ENCODE assay signal across 1 cellular context in genomic region chr11:34358258-34358665, GRCh38.
TF ChIP-seq lines count a peak whose summit lies in the region.

No MANE protein-coding gene starts in this region.

TF ChIP-seq in HepG2, 621 proteins besides CTCF, POLR2A, EP300 and RAD21 (continues in another document):
- no peak for TF ChIP-seq ZNF687 (CRISPR knock-in tag; IDR thresholded peaks at IDR 0.05)
- TF ChIP-seq SMAD1 (CRISPR knock-in tag; IDR thresholded peaks at IDR 0.05; ENCODE audit: borderline replicate concordance, low read depth): no peak
- no peak for TF ChIP-seq ZNF12 (CRISPR knock-in tag; IDR thresholded peaks at IDR 0.05)
- 0 out of 2 replicates have a peak, but pooled peaks have one; percentile 4 for TF ChIP-seq RARA (CRISPR knock-in tag; IDR thresholded peaks at IDR 0.05)
- TF ChIP-seq ARID2 (CRISPR knock-in tag; IDR thresholded peaks at IDR 0.05; ENCODE audit: borderline replicate concordance): no peak
- peak; percentile 43; the same call in 1 of the 2 replicates for TF ChIP-seq ETV5 (CRISPR knock-in tag; IDR thresholded peaks at IDR 0.05; ENCODE audit: borderline replicate concordance)
- TF ChIP-seq XRCC5 (optimal IDR thresholded peaks at IDR 0.05; ENCODE audit: low read length): no peak
- no peak for TF ChIP-seq GLI4 (CRISPR knock-in tag; IDR thresholded peaks at IDR 0.05; ENCODE audit: borderline replicate concordance)
- TF ChIP-seq EEA1 (CRISPR knock-in tag; IDR thresholded peaks at IDR 0.05; ENCODE audit: borderline replicate concordance): no peak
- no peak for TF ChIP-seq ZNF256 (CRISPR knock-in tag; conservative IDR thresholded peaks at IDR 0.05)
- peak; percentile 39; the same call in 1 of the 2 replicates for TF ChIP-seq SP5 (CRISPR knock-in tag; IDR thresholded peaks at IDR 0.05; ENCODE audit: borderline replicate concordance, low read depth)
- 0 out of 2 replicates have a peak, but pooled peaks have one; percentile 38 for TF ChIP-seq ZNF572 (CRISPR knock-in tag; IDR thresholded peaks at IDR 0.05)
- TF ChIP-seq ZFP36L1 (CRISPR knock-in tag; IDR thresholded peaks at IDR 0.05): no peak
- no peak for TF ChIP-seq KAT2B (IDR thresholded peaks at IDR 0.05; ENCODE audit: borderline replicate concordance, low read depth, low read length)
- TF ChIP-seq NFE2L1 (CRISPR knock-in tag; IDR thresholded peaks at IDR 0.05; ENCODE audit: borderline replicate concordance): no peak
- TF ChIP-seq SIX1 (CRISPR knock-in tag; IDR thresholded peaks at IDR 0.05; ENCODE audit: borderline replicate concordance): no peak
- TF ChIP-seq RBM39 (IDR thresholded peaks at IDR 0.05; ENCODE audit: low read depth, low read length, poor library complexity, severe bottlenecking): peak; percentile 28
- TF ChIP-seq NFIB (CRISPR knock-in tag; IDR thresholded peaks at IDR 0.05; ENCODE audit: borderline replicate concordance): no peak
- peak; percentile 22; the same call in 1 of the 2 replicates for TF ChIP-seq HNF4G (IDR thresholded peaks at IDR 0.05; ENCODE audit: borderline replicate concordance, low read depth, low read length)
- TF ChIP-seq HNF4G (CRISPR knock-in tag; IDR thresholded peaks at IDR 0.05; ENCODE audit: borderline replicate concordance, low read depth): no peak
- 0 out of 2 replicates have a peak, but pooled peaks have one; percentile 14 for TF ChIP-seq ELF3 (CRISPR knock-in tag; IDR thresholded peaks at IDR 0.05)
- TF ChIP-seq ZNF460 (CRISPR knock-in tag; IDR thresholded peaks at IDR 0.05; ENCODE audit: borderline replicate concordance): no peak
- TF ChIP-seq ZNF484 (CRISPR knock-in tag; IDR thresholded peaks at IDR 0.05; ENCODE audit: borderline replicate concordance, low read depth): no peak
- peak; percentile 70; the same call in 1 of the 2 replicates for TF ChIP-seq ZNF263 (CRISPR knock-in tag; IDR thresholded peaks at IDR 0.05)
- TF ChIP-seq BHLHE40 (IDR thresholded peaks at IDR 0.05; ENCODE audit: low read length): 0 out of 2 replicates have a peak, but pooled peaks have one; percentile 3
- no peak for TF ChIP-seq TAF15 (IDR thresholded peaks at IDR 0.05; ENCODE audit: low read depth, low read length, poor library complexity, severe bottlenecking)
- peak; percentile 14 for TF ChIP-seq CBX1 (IDR thresholded peaks at IDR 0.05; ENCODE audit: low read depth)
- no peak for TF ChIP-seq ZNF335 (CRISPR knock-in tag; IDR thresholded peaks at IDR 0.05)
- TF ChIP-seq, protein P1, sequence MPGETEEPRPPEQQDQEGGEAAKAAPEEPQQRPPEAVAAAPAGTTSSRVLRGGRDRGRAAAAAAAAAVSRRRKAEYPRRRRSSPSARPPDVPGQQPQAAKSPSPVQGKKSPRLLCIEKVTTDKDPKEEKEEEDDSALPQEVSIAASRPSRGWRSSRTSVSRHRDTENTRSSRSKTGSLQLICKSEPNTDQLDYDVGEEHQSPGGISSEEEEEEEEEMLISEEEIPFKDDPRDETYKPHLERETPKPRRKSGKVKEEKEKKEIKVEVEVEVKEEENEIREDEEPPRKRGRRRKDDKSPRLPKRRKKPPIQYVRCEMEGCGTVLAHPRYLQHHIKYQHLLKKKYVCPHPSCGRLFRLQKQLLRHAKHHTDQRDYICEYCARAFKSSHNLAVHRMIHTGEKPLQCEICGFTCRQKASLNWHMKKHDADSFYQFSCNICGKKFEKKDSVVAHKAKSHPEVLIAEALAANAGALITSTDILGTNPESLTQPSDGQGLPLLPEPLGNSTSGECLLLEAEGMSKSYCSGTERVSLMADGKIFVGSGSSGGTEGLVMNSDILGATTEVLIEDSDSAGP (CRISPR knock-in tag; IDR thresholded peaks at IDR 0.05; ENCODE audit: borderline replicate concordance): peak; percentile 64
- no peak for TF ChIP-seq PLSCR1 (CRISPR knock-in tag; IDR thresholded peaks at IDR 0.05; ENCODE audit: borderline replicate concordance)
- peak; percentile 52; the same call in 1 of the 2 replicates for TF ChIP-seq ZC3H4 (CRISPR knock-in tag; IDR thresholded peaks at IDR 0.05; ENCODE audit: borderline replicate concordance)
- TF ChIP-seq ZNF724P (CRISPR knock-in tag; IDR thresholded peaks at IDR 0.05; ENCODE audit: borderline replicate concordance): 0 out of 2 replicates have a peak, but pooled peaks have one; percentile 23
- 0 out of 2 replicates have a peak, but pooled peaks have one; percentile 59 for TF ChIP-seq HNRNPL (IDR thresholded peaks at IDR 0.05; ENCODE audit: low read depth, low read length)
- TF ChIP-seq ZNF740 (CRISPR knock-in tag; IDR thresholded peaks at IDR 0.05): peak; percentile 93
- no peak for TF ChIP-seq REPIN1 (CRISPR knock-in tag; IDR thresholded peaks at IDR 0.05; ENCODE audit: borderline replicate concordance, low read depth)
- no peak for TF ChIP-seq ZBED4 (CRISPR knock-in tag; IDR thresholded peaks at IDR 0.05; ENCODE audit: borderline replicate concordance)
- 0 out of 2 replicates have a peak, but pooled peaks have one; percentile 5 for TF ChIP-seq SOX5 (CRISPR knock-in tag; IDR thresholded peaks at IDR 0.05; ENCODE audit: borderline replicate concordance)
- TF ChIP-seq ZNF672 (CRISPR knock-in tag; IDR thresholded peaks at IDR 0.05): no peak
- no peak for TF ChIP-seq CHD2 (IDR thresholded peaks at IDR 0.05; ENCODE audit: low read depth, low read length)
- TF ChIP-seq ZNF317 (CRISPR knock-in tag; IDR thresholded peaks at IDR 0.05): 0 out of 2 replicates have a peak, but pooled peaks have one; percentile 6
- no peak for TF ChIP-seq MLLT10 (CRISPR knock-in tag; IDR thresholded peaks at IDR 0.05)
- no peak for TF ChIP-seq ZNF557 (CRISPR knock-in tag; IDR thresholded peaks at IDR 0.05)
- no peak for TF ChIP-seq ZSCAN20 (CRISPR knock-in tag; IDR thresholded peaks at IDR 0.05; ENCODE audit: borderline replicate concordance)
- TF ChIP-seq BCL6 (CRISPR knock-in tag; IDR thresholded peaks at IDR 0.05): peak; percentile 50; the same call in 1 of the 2 replicates
- TF ChIP-seq SKIL (CRISPR knock-in tag; IDR thresholded peaks at IDR 0.05; ENCODE audit: borderline replicate concordance): 0 out of 2 replicates have a peak, but pooled peaks have one; percentile 29
- no peak for TF ChIP-seq CBFB (CRISPR knock-in tag; IDR thresholded peaks at IDR 0.05)
- TF ChIP-seq ZNF616 (CRISPR knock-in tag; IDR thresholded peaks at IDR 0.05; ENCODE audit: low read depth): no peak
- TF ChIP-seq, protein P2, sequence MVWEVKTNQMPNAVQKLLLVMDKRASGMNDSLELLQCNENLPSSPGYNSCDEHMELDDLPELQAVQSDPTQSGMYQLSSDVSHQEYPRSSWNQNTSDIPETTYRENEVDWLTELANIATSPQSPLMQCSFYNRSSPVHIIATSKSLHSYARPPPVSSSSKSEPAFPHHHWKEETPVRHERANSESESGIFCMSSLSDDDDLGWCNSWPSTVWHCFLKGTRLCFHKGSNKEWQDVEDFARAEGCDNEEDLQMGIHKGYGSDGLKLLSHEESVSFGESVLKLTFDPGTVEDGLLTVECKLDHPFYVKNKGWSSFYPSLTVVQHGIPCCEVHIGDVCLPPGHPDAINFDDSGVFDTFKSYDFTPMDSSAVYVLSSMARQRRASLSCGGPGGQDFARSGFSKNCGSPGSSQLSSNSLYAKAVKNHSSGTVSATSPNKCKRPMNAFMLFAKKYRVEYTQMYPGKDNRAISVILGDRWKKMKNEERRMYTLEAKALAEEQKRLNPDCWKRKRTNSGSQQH (CRISPR knock-in tag; IDR thresholded peaks at IDR 0.05; ENCODE audit: low read depth): no peak
- TF ChIP-seq GATAD2A (CRISPR knock-in tag; IDR thresholded peaks at IDR 0.05): peak; percentile 25
- no peak for TF ChIP-seq SMAD9 (CRISPR knock-in tag; IDR thresholded peaks at IDR 0.05)
- no peak for TF ChIP-seq ZNF292 (CRISPR knock-in tag; IDR thresholded peaks at IDR 0.05; ENCODE audit: borderline replicate concordance, low read depth)
- TF ChIP-seq PCBP2 (optimal IDR thresholded peaks at IDR 0.05; ENCODE audit: low read depth, low read length, poor library complexity, severe bottlenecking): peak; percentile 89
- TF ChIP-seq MTA1 (CRISPR knock-in tag; IDR thresholded peaks at IDR 0.05; ENCODE audit: borderline replicate concordance): no peak
- TF ChIP-seq PCBP1 (IDR thresholded peaks at IDR 0.05; ENCODE audit: borderline replicate concordance, low read depth, low read length): peak; percentile 99
- TF ChIP-seq HNRNPK (IDR thresholded peaks at IDR 0.05; ENCODE audit: low read depth, low read length, poor library complexity, severe bottlenecking): peak; percentile 98
- TF ChIP-seq ZNF558 (CRISPR knock-in tag; IDR thresholded peaks at IDR 0.05; ENCODE audit: borderline replicate concordance): no peak
- no peak for TF ChIP-seq KAT8 (CRISPR knock-in tag; IDR thresholded peaks at IDR 0.05)
